Comparison of ENCODE assay signal across 8 cellular contexts in genomic region chr4:173752610-173753009, GRCh38.
DNase-seq lines count a peak whose midpoint lies in the region; ATAC-seq and TF ChIP-seq lines count a peak whose summit lies in the region.

No MANE protein-coding gene starts in this region.

- TF ChIP-seq CTCF in epithelial cell of proximal tubule (conservative IDR thresholded peaks at IDR 0.05; ENCODE audit: low read depth, low read length), result peak; percentile 55
- TF ChIP-seq CTCF in tibial artery (IDR thresholded peaks at IDR 0.05), result peak; percentile 10 to 26

- no peak overlapping the region for H3K4me3 ChIP-seq in NT2/D1 (ENCODE audit: insufficient read length, low read depth)
- no peak overlapping the region for H3K4me3 ChIP-seq in epithelial cell of proximal tubule (ENCODE audit: low read depth, low read length)
- no peak overlapping the region for H3K4me3 ChIP-seq in tibial artery

- DNase-seq in AML-193 (lab: John Stamatoyannopoulos, UW) (peak; percentile 18 to 32), NT2/D1 (ENCODE audit: low read depth, low spot score) (peak; percentile 64), epithelial cell of proximal tubule (ENCODE audit: low read depth) (no peak), tibial artery (no peak), Right ventricle myocardium superior (no peak)
- DNase-seq in effector CD8-positive, alpha-beta T cell (lab: John Stamatoyannopoulos, UW), result no peak

- TF ChIP-seq POLR2A in GM18505 (IDR thresholded peaks at IDR 0.05; ENCODE audit: borderline replicate concordance, extremely low read depth, insufficient read depth, insufficient read length), result no peak

- no peaks in the 10 kb centered on the region for H3K4me1 ChIP-seq in NT2/D1 (ENCODE audit: insufficient read depth, insufficient read length)
- no peaks in the 10 kb centered on the region for H3K4me1 ChIP-seq in tibial artery

- intact Hi-C loops in tibial artery (cut with DNase I; ENCODE audit: low total_unique reads), result no loop called here
- intact Hi-C loops in Right ventricle myocardium superior (cut with DNase I), result loop anchor here (5.0 kb wide), 1 partner anchor 245 kb away; no protein-coding TSS in a partner anchor

- H3K36me3 ChIP-seq in NT2/D1 (ENCODE audit: insufficient read depth, insufficient read length, low read length) (no peaks in the 10 kb centered on the region), tibial artery (no peaks in the 10 kb centered on the region)

- peak; percentile 56 for ATAC-seq in GM18505 (IDR thresholded peaks at IDR 0.05; ENCODE audit: unreplicated experiment)
- no peak for ATAC-seq in HG02852 (IDR thresholded peaks at IDR 0.05; ENCODE audit: unreplicated experiment)
- no peak for ATAC-seq in Right ventricle myocardium superior (ENCODE audit: poor library complexity)

- H3K9me3 ChIP-seq in NT2/D1 (ENCODE audit: insufficient read depth, low read length) (no peaks in the 10 kb centered on the region), tibial artery (no peaks in the 10 kb centered on the region)

- no peak overlapping the region for H3K27ac ChIP-seq in tibial artery

- H3K27me3 ChIP-seq in NT2/D1 (ENCODE audit: insufficient read depth, insufficient read length), result no peaks in the 10 kb centered on the region
- H3K27me3 ChIP-seq in tibial artery, result no peaks in the 10 kb centered on the region

- no peak overlapping the region for H3K9ac ChIP-seq in NT2/D1 (ENCODE audit: insufficient read length, low read depth)

Comparison
In these comparisons a context has a peak if more than half of its experiments do, and no peak if none do; other contexts are left out.
1. DNase-seq: peak in AML-193 (2 of 2) and NT2/D1 (single experiment); none in epithelial cell of proximal tubule (single experiment), tibial artery (0 of 2), effector CD8-positive, alpha-beta T cell (single experiment) and Right ventricle myocardium superior (single experiment).